ENCODE assay signal across 10 cellular contexts in genomic region chr6:128507337-128508310, GRCh38. TPM values are rescaled to one million over a fixed set of nuclear protein-coding genes. Genes with fewer than 3 reads are reported as not detected.
DNase-seq lines count a peak whose midpoint lies in the region; ATAC-seq, FAIRE-seq and TF ChIP-seq lines count a peak whose summit lies in the region.
"Had no signal": no experiment of that assay in that cellular context is flagged by ENCODE, and none has a peak within 500 bp of the region (broad histone marks: within the 10 kb centered on the region; RNA-seq: fewer than 3 reads in every experiment).

No MANE protein-coding gene starts in this region.

- H3K4me3 Mint-ChIP-seq in osteocyte (ENCODE audit: unreplicated experiment): peak overlapping the region; percentile 36

- no peaks in the 10 kb centered on the region for H3K9me3 Mint-ChIP-seq in osteocyte (ENCODE audit: unreplicated experiment)

- H3K36me3 Mint-ChIP-seq in osteocyte (ENCODE audit: unreplicated experiment): no peaks in the 10 kb centered on the region

- H3K4me1 Mint-ChIP-seq in osteocyte (ENCODE audit: unreplicated experiment): peaks cover 79% of the 10 kb centered on the region

- ATAC-seq in GM19351 (IDR thresholded peaks at IDR 0.05; ENCODE audit: unreplicated experiment) (no peak), GM18861 (IDR thresholded peaks at IDR 0.05; ENCODE audit: unreplicated experiment) (no peak)

- peak overlapping the region; percentile 89 for H3K27ac Mint-ChIP-seq in osteocyte (ENCODE audit: unreplicated experiment)

- DNase-seq in EL (peak; percentile 77), RCC 7860 (ENCODE audit: low spot score) (peak; percentile 73), fibroblast of gingiva (ENCODE audit: low read depth) (peak; percentile 57), osteocyte (ENCODE audit: extremely low spot score, unreplicated experiment) (no peak), inferior parietal cortex (ENCODE audit: extremely low spot score) (no peak), NCI-H2029 (lab: John Stamatoyannopoulos, UW) (no peak)
- DNase-seq: DMS153, NCI-H2171 treated with DMSO at 0.1 percent for 48 hours had no signal

- peak; percentile 90 for FAIRE-seq in RCC 7860 (lab: Jason Lieb, UNC)

- no peaks in the 10 kb centered on the region for H3K27me3 Mint-ChIP-seq in osteocyte (ENCODE audit: unreplicated experiment)

- no peak for TF ChIP-seq CTCF in osteocyte (IDR thresholded peaks at IDR 0.05)

RNA-seq across cellular contexts. Expression of gene PTPRK, which starts 12.8 kb away (rescaled TPM):
- 130 and 131 TPM in 2 replicates for total RNA-seq in osteocyte

Comparison
In these comparisons a context has a peak if more than half of its experiments do, and no peak if none do; other contexts are left out.
1. DNase-seq: peak in EL (single experiment), RCC 7860 (single experiment) and fibroblast of gingiva (single experiment); none in osteocyte (single experiment), inferior parietal cortex (single experiment) and NCI-H2029 (single experiment).